19 cellular contexts compared by ENCODE assay signal in genomic region chr3:158771982-158772381, GRCh38. TPM values are rescaled to one million over a fixed set of nuclear protein-coding genes. Genes with fewer than 3 reads are reported as not detected.
DNase-seq lines count a peak whose midpoint lies in the region; ATAC-seq and TF ChIP-seq lines count a peak whose summit lies in the region.
"Had no signal": no experiment of that assay in that cellular context is flagged by ENCODE, and none has a peak within 500 bp of the region (broad histone marks: within the 10 kb centered on the region; RNA-seq: fewer than 3 reads in every experiment).

No MANE protein-coding gene starts in this region.

- H4K91ac ChIP-seq in H9 (ENCODE audit: insufficient read length, low read depth, low read length), result no peak overlapping the region

- no peak overlapping the region for H3K23ac ChIP-seq in H9 (ENCODE audit: insufficient read length, low read depth, low read length)

- H2BK12ac ChIP-seq in H9 (ENCODE audit: insufficient read length, low read depth, low read length), result no peak overlapping the region

- H2BK20ac ChIP-seq in H9 (ENCODE audit: low read depth, low read length, poor library complexity, severe bottlenecking), result no peak overlapping the region

- H3K4me3 Mint-ChIP-seq in H9, result no peak overlapping the region
- no peak overlapping the region for H3K4me3 Mint-ChIP-seq in mesothelial cell of epicardium
- H3K4me3 Mint-ChIP-seq: B cell; CD8-positive, alpha-beta T cell had no signal

- H3K27ac ChIP-seq in H9 (ENCODE audit: insufficient read length, low read depth, low read length), result no peak overlapping the region
- H3K27ac ChIP-seq in body of pancreas, result peak overlapping the region in 3 of 4 donors; percentile 19 to 38 (median 36)
- peak overlapping the region; percentile 25 to 70 (median 42) for H3K27ac ChIP-seq in upper lobe of left lung
- H3K27ac ChIP-seq: KMS-11, RWPE1, SJCRH30 had no signal

- H2BK15ac ChIP-seq in H9 (ENCODE audit: low read depth, low read length), result no peak overlapping the region

- H3K27me3 ChIP-seq in H9 (ENCODE audit: insufficient read depth, low read length) (no peaks in the 10 kb centered on the region), body of pancreas (no peaks in the 10 kb centered on the region), upper lobe of left lung (no peaks in the 10 kb centered on the region)
- H3K27me3 ChIP-seq: SJCRH30 had no signal

- no peak for DNase-seq in H9
- DNase-seq in body of pancreas, result no peak
- DNase-seq in mesothelial cell of epicardium (ENCODE audit: low spot score in 2 of 2, unreplicated experiment in 2 of 2), result no peak
- DNase-seq in upper lobe of left lung, result no peak
- no peak for DNase-seq in NCI-H2081 treated with DMSO at 0.1 percent for 48 hours (lab: John Stamatoyannopoulos, UW)
- DNase-seq in ureter (ENCODE audit: low spot score), result no peak
- DNase-seq in NCI-H1694 treated with DMSO at 0.1 percent for 48 hours (lab: John Stamatoyannopoulos, UW), result no peak
- DNase-seq: ACHN; CD8-positive, alpha-beta T cell; DMS 273 treated with DMSO at 0.1 percent for 48 hours; MM.1S; NCI-H1105; NCI-H187 treated with DMSO at 0.1 percent for 48 hours; NCI-H510A treated with DMSO at 0.1 percent for 48 hours; SJCRH30 had no signal

- no peaks in the 10 kb centered on the region for H3K79me2 ChIP-seq in H9 (ENCODE audit: insufficient read depth, low read length)

- H3K9me3 ChIP-seq in H9 (ENCODE audit: control insufficient read depth, low read depth, low read length) (no peaks in the 10 kb centered on the region), body of pancreas (no peaks in the 10 kb centered on the region), upper lobe of left lung (no peaks in the 10 kb centered on the region)
- H3K9me3 ChIP-seq: SJCRH30 had no signal

- H2AK5ac ChIP-seq in H9 (ENCODE audit: insufficient read length, low read length), result no peak overlapping the region

- H2BK5ac ChIP-seq in H9 (ENCODE audit: insufficient read length, low read length), result no peak overlapping the region

- no peak overlapping the region for H3K4me2 ChIP-seq in H9 (ENCODE audit: insufficient read depth, insufficient read length, low read length)
- H3K4me2 ChIP-seq: KMS-11 had no signal

- H3K9me3 Mint-ChIP-seq in H9 (no peaks in the 10 kb centered on the region), mesothelial cell of epicardium (no peaks in the 10 kb centered on the region)
- H3K9me3 Mint-ChIP-seq: CD8-positive, alpha-beta T cell had no signal

- H3K36me3 Mint-ChIP-seq in H9 (ENCODE audit: insufficient read depth in 1 of 3, low read depth in 3 of 3) (no peaks in the 10 kb centered on the region), mesothelial cell of epicardium (peaks cover 8% of the 10 kb centered on the region)
- H3K36me3 Mint-ChIP-seq: CD8-positive, alpha-beta T cell had no signal

- no peak overlapping the region for H3K4me3 ChIP-seq in body of pancreas
- no peak overlapping the region for H3K4me3 ChIP-seq in upper lobe of left lung
- H3K4me3 ChIP-seq: SJCRH30 had no signal

- no peak overlapping the region for H2BK120ac ChIP-seq in H9 (ENCODE audit: low read depth, low read length, poor library complexity, severe bottlenecking)

- no peaks in the 10 kb centered on the region for H3K23me2 ChIP-seq in H9 (ENCODE audit: insufficient read length, low read depth, low read length, poor library complexity, severe bottlenecking)

- no peaks in the 10 kb centered on the region for H4K20me1 ChIP-seq in H9 (ENCODE audit: control insufficient read depth, insufficient read depth, insufficient read length)

- H3K4me1 Mint-ChIP-seq in H9, result peaks cover 21 to 22% of the 10 kb centered on the region in 2 experiments
- peaks cover 94% of the 10 kb centered on the region for H3K4me1 Mint-ChIP-seq in mesothelial cell of epicardium
- H3K4me1 Mint-ChIP-seq: B cell had no signal

- no peak for TF ChIP-seq EP300 in upper lobe of left lung (IDR thresholded peaks at IDR 0.05)

- no peaks in the 10 kb centered on the region for H3K79me1 ChIP-seq in H9 (ENCODE audit: insufficient read depth, low read depth, low read length, poor library complexity, severe bottlenecking)

- H3K4me1 ChIP-seq in H9 (ENCODE audit: insufficient read depth, low read length) (no peaks in the 10 kb centered on the region; the same call in 1 of the 2 replicates), body of pancreas (peaks cover 20% of the 10 kb centered on the region), upper lobe of left lung (peaks cover 39 to 62% (median 51%) of the 10 kb centered on the region in 4 donors)

- H3T11ph ChIP-seq in H9 (ENCODE audit: low read length), result no peak overlapping the region

- H3K4ac ChIP-seq in H9 (ENCODE audit: low read depth, low read length), result no peak overlapping the region

- TF ChIP-seq CTCF in H9 (conservative IDR thresholded peaks at IDR 0.05), result no peak
- TF ChIP-seq CTCF in body of pancreas (IDR thresholded peaks at IDR 0.05), result no peak
- TF ChIP-seq CTCF in mesothelial cell of epicardium (IDR thresholded peaks at IDR 0.05; ENCODE audit: unreplicated experiment), result no peak
- TF ChIP-seq CTCF in upper lobe of left lung (IDR thresholded peaks at IDR 0.05), result no peak

- intact Hi-C loops in body of pancreas (cut with DNase I), result no loop called here

- ATAC-seq in body of pancreas (peak; percentile 52), upper lobe of left lung (ENCODE audit: low FRiP score in 2 of 2) (no peak)
- ATAC-seq: CD8-positive, alpha-beta T cell had no signal

- no peaks in the 10 kb centered on the region for H3K36me3 ChIP-seq in body of pancreas (replicated peaks in 1 of 2; ENCODE audit: insufficient read depth in 1 of 2, low read depth in 2 of 2)
- H3K36me3 ChIP-seq in upper lobe of left lung, result no peaks in the 10 kb centered on the region
- H3K36me3 ChIP-seq: SJCRH30 had no signal

- no peak overlapping the region for H3K14ac ChIP-seq in H9 (ENCODE audit: insufficient read depth, low read length)

- H3K9ac ChIP-seq in H9 (ENCODE audit: extremely low read depth, insufficient read length, low read length), result no peak overlapping the region
- H3K9ac ChIP-seq: KMS-11 had no signal

- no peak overlapping the region for H2AFZ ChIP-seq in H9 (ENCODE audit: low read length)

- no peak overlapping the region for H3K18ac ChIP-seq in H9 (ENCODE audit: insufficient read length, low read depth, low read length)

- H3K56ac ChIP-seq in H9 (ENCODE audit: insufficient read length, low read depth, low read length), result no peak overlapping the region

- H4K5ac ChIP-seq in H9 (ENCODE audit: insufficient read length, low read depth, low read length), result no peak overlapping the region

- peak overlapping the region in 2 of 3 experiments; percentile 66 to 91; a peak in 1 of 7 replicates for H3K27ac Mint-ChIP-seq in H9
- H3K27ac Mint-ChIP-seq in mesothelial cell of epicardium, result peak overlapping the region; percentile 97
- H3K27ac Mint-ChIP-seq: B cell; CD8-positive, alpha-beta T cell had no signal

- TF ChIP-seq POLR2A in body of pancreas (IDR thresholded peaks at IDR 0.05) (no peak), upper lobe of left lung (IDR thresholded peaks at IDR 0.05) (no peak)

- H4K8ac ChIP-seq in H9 (replicated peaks; ENCODE audit: insufficient read length, low read depth, low read length), result no peak overlapping the region

- H3K27me3 Mint-ChIP-seq in H9 (ENCODE audit: low read depth) (no peaks in the 10 kb centered on the region; the same call in 1 of the 2 replicates), mesothelial cell of epicardium (ENCODE audit: low read depth) (no peaks in the 10 kb centered on the region)
- H3K27me3 Mint-ChIP-seq: B cell had no signal

- no CpG with 5 or more reads among the region's 3 CpGs for WGBS in H9 (ENCODE audit: extremely low coverage, insufficient read length, low lambda C conversion rate)
- WGBS in body of pancreas, 2 donors, result 52 to 63% methylated on average over 3 of the region's 3 CpGs
- WGBS in upper lobe of left lung, 2 donors, result 61 to 69% methylated on average over 3 of the region's 3 CpGs

RNA-seq across cellular contexts. Expression of gene MFSD1, which starts 29.9 kb away (rescaled TPM):
- total RNA-seq in H9 (2021) (9.5 and 10.4 TPM in 2 replicates), body of pancreas (10 to 100 TPM; 33.3 to 54.2 TPM), mesothelial cell of epicardium (30.9 to 32.2 TPM (median 31.5 TPM) in 3 replicates), upper lobe of left lung (100 to 1,000 TPM in 3 of 6 donors, 10 to 100 TPM in 3; 51.5 to 127 (median 106) TPM), ureter (67.6 TPM)

RNA-seq across cellular contexts. Expression of gene RARRES1, which starts 39.7 kb away (rescaled TPM):
- total RNA-seq in H9 (2021) (0.72 and 0.81 TPM in 2 replicates), body of pancreas (10 to 100 TPM in 1 of 2 donors, 1 to 10 TPM in 1; 3.0 to 18.4 TPM), mesothelial cell of epicardium (48.9 to 53.0 TPM (median 51.9 TPM) in 3 replicates), upper lobe of left lung (10 to 100 TPM in 5 of 6 donors, 1 to 10 TPM in 1; 7.0 to 44.6 (median 27.7) TPM), ureter (48.5 TPM)
- total RNA-seq: B cell; CD8-positive, alpha-beta T cell; H4; SJCRH30 had no signal
